10 cellular contexts compared by ENCODE assay signal in genomic region chr17:19021622-19022083, GRCh38. TPM values are rescaled to one million over a fixed set of nuclear protein-coding genes. Genes with fewer than 3 reads are reported as not detected.
A peak's percentile ranks its signal among the peaks of the same experiment; 100 is the strongest.
DNase-seq lines count a peak whose midpoint lies in the region; ATAC-seq and TF ChIP-seq lines count a peak whose summit lies in the region.
"Had no signal": no experiment of that assay in that cellular context is flagged by ENCODE, and none has a peak within 500 bp of the region (broad histone marks: within the 10 kb centered on the region; RNA-seq: fewer than 3 reads in every experiment).

No MANE protein-coding gene starts in this region.

- no peak for TF ChIP-seq CTCF in type B pancreatic cell (conservative IDR thresholded peaks at IDR 0.05)

- no peak overlapping the region for H3K27ac Mint-ChIP-seq in stimulated activated naive CD8-positive, alpha-beta T cell treated with anti-CD3 and anti-CD28 coated beads, Interleukin-15, amount 100 ng/mL, for 72 hours
- no peak overlapping the region for H3K27ac Mint-ChIP-seq in activated CD4-positive, alpha-beta memory T cell treated with anti-CD3 and anti-CD28 coated beads, Interleukin-2, amount 10 ng/mL, durations not matched to agents 7 days and 5 days
- H3K27ac Mint-ChIP-seq in memory B cell (no peak overlapping the region), type B pancreatic cell (no peak overlapping the region)
- H3K27ac Mint-ChIP-seq: T-helper 1 cell treated with Interleukin-12 subunit alpha and Interleukin-12 subunit beta and Interleukin-4 antibody, amounts not matched to agents 30 μg/mL and 1 μg/mL, for 36 hours had no signal

- peak; percentile 68 for DNase-seq in stimulated activated naive CD8-positive, alpha-beta T cell treated with anti-CD3 and anti-CD28 coated beads, Interleukin-15, Interleukin-2, amounts not matched to agents 100 U/mL and 50 U/mL, for 24 hours
- DNase-seq in stimulated activated naive CD8-positive, alpha-beta T cell treated with anti-CD3 and anti-CD28 coated beads, Interleukin-15, amount 100 ng/mL, for 72 hours: no peak
- DNase-seq in activated CD4-positive, alpha-beta memory T cell treated with anti-CD3 and anti-CD28 coated beads, Interleukin-2, amount 10 ng/mL, durations not matched to agents 7 days and 5 days: peak; percentile 43
- DNase-seq in memory B cell (ENCODE audit: low spot score in 2 of 2) (no peak), type B pancreatic cell (ENCODE audit: extremely low spot score, unreplicated experiment) (no peak), MV-4-11 (lab: John Stamatoyannopoulos, UW) (no peak)
- DNase-seq: NCI-H774 had no signal

- POLR2A ChIA-PET in activated CD4-positive, alpha-beta memory T cell treated with anti-CD3 and anti-CD28 coated beads, Interleukin-2, amount 10 ng/mL, durations not matched to agents 7 days and 5 days (lab: Charles Lee): interaction anchor here (1.3 to 1.6 kb wide), 2 partner anchors 13 to 17 kb away, joined by 3 to 5 read pairs; partner anchors contain the start of gene FAM83G

- H3K27me3 Mint-ChIP-seq in stimulated activated naive CD8-positive, alpha-beta T cell treated with anti-CD3 and anti-CD28 coated beads, Interleukin-15, amount 100 ng/mL, for 72 hours: no peaks in the 10 kb centered on the region
- no peaks in the 10 kb centered on the region for H3K27me3 Mint-ChIP-seq in activated CD4-positive, alpha-beta memory T cell treated with anti-CD3 and anti-CD28 coated beads, Interleukin-2, amount 10 ng/mL, durations not matched to agents 7 days and 5 days
- peaks cover 3% of the 10 kb centered on the region for H3K27me3 Mint-ChIP-seq in memory B cell
- H3K27me3 Mint-ChIP-seq in type B pancreatic cell: no peaks in the 10 kb centered on the region

- no peak for ATAC-seq in stimulated activated naive CD8-positive, alpha-beta T cell treated with anti-CD3 and anti-CD28 coated beads, Interleukin-15, Interleukin-2, amounts not matched to agents 100 U/mL and 50 U/mL, for 24 hours
- no peak for ATAC-seq in stimulated activated naive CD8-positive, alpha-beta T cell treated with anti-CD3 and anti-CD28 coated beads, Interleukin-15, amount 100 ng/mL, for 72 hours
- ATAC-seq in memory B cell (ENCODE audit: low read depth) (peak; percentile 55), HG02610 (IDR thresholded peaks at IDR 0.05; ENCODE audit: unreplicated experiment) (no peak), GM18498 (IDR thresholded peaks at IDR 0.05; ENCODE audit: unreplicated experiment) (no peak)

- H3K9me3 Mint-ChIP-seq in stimulated activated naive CD8-positive, alpha-beta T cell treated with anti-CD3 and anti-CD28 coated beads, Interleukin-15, amount 100 ng/mL, for 72 hours: no peaks in the 10 kb centered on the region
- H3K9me3 Mint-ChIP-seq in activated CD4-positive, alpha-beta memory T cell treated with anti-CD3 and anti-CD28 coated beads, Interleukin-2, amount 10 ng/mL, durations not matched to agents 7 days and 5 days: no peaks in the 10 kb centered on the region
- H3K9me3 Mint-ChIP-seq in memory B cell (no peaks in the 10 kb centered on the region), type B pancreatic cell (no peaks in the 10 kb centered on the region)
- H3K9me3 Mint-ChIP-seq: T-helper 1 cell treated with Interleukin-12 subunit alpha and Interleukin-12 subunit beta and Interleukin-4 antibody, amounts not matched to agents 30 μg/mL and 1 μg/mL, for 36 hours had no signal

- H3K36me3 Mint-ChIP-seq in activated CD4-positive, alpha-beta memory T cell treated with anti-CD3 and anti-CD28 coated beads, Interleukin-2, amount 10 ng/mL, durations not matched to agents 7 days and 5 days (ENCODE audit: low read depth): peaks cover 8% of the 10 kb centered on the region
- H3K36me3 Mint-ChIP-seq in memory B cell (peaks cover 15% of the 10 kb centered on the region), type B pancreatic cell (no peaks in the 10 kb centered on the region)

- CTCF ChIA-PET in activated CD4-positive, alpha-beta memory T cell treated with anti-CD3 and anti-CD28 coated beads, Interleukin-2, amount 10 ng/mL, durations not matched to agents 7 days and 5 days (lab: Charles Lee): interaction anchor here (1.8 kb wide), 1 partner anchor 61 kb away, joined by 8 read pairs; no protein-coding TSS in a partner anchor

- H3K4me1 Mint-ChIP-seq in stimulated activated naive CD8-positive, alpha-beta T cell treated with anti-CD3 and anti-CD28 coated beads, Interleukin-15, amount 100 ng/mL, for 72 hours: peaks cover 45% of the 10 kb centered on the region
- H3K4me1 Mint-ChIP-seq in activated CD4-positive, alpha-beta memory T cell treated with anti-CD3 and anti-CD28 coated beads, Interleukin-2, amount 10 ng/mL, durations not matched to agents 7 days and 5 days: peaks cover 13% of the 10 kb centered on the region
- peaks cover 30% of the 10 kb centered on the region for H3K4me1 Mint-ChIP-seq in memory B cell
- peaks cover 12% of the 10 kb centered on the region for H3K4me1 Mint-ChIP-seq in type B pancreatic cell (ENCODE audit: unreplicated experiment)

- no peak overlapping the region for H3K4me3 Mint-ChIP-seq in stimulated activated naive CD8-positive, alpha-beta T cell treated with anti-CD3 and anti-CD28 coated beads, Interleukin-15, amount 100 ng/mL, for 72 hours
- no peak overlapping the region for H3K4me3 Mint-ChIP-seq in activated CD4-positive, alpha-beta memory T cell treated with anti-CD3 and anti-CD28 coated beads, Interleukin-2, amount 10 ng/mL, durations not matched to agents 7 days and 5 days
- H3K4me3 Mint-ChIP-seq in memory B cell (no peak overlapping the region), type B pancreatic cell (no peak overlapping the region)
- H3K4me3 Mint-ChIP-seq: T-helper 1 cell treated with Interleukin-12 subunit alpha and Interleukin-12 subunit beta and Interleukin-4 antibody, amounts not matched to agents 30 μg/mL and 1 μg/mL, for 36 hours had no signal

RNA-seq across cellular contexts. Expression of gene FAM83G, which starts 17.1 kb away (rescaled TPM):
- 1 to 10 TPM; 6.4 to 6.5 TPM for total RNA-seq in activated CD4-positive, alpha-beta memory T cell treated with anti-CD3 and anti-CD28 coated beads, Interleukin-2, amount 10 ng/mL, durations not matched to agents 7 days and 5 days
- 8.3 and 18.5 TPM in 2 replicates for total RNA-seq in type B pancreatic cell (ENCODE audit: low replicate concordance)

RNA-seq across cellular contexts. Expression of gene GRAP, which starts 25.1 kb away (rescaled TPM):
- total RNA-seq in activated CD4-positive, alpha-beta memory T cell treated with anti-CD3 and anti-CD28 coated beads, Interleukin-2, amount 10 ng/mL, durations not matched to agents 7 days and 5 days: 10 to 100 TPM; 15.4 to 16.1 TPM
- total RNA-seq in type B pancreatic cell (ENCODE audit: low replicate concordance): 0.22 TPM in 1 of 2 replicates, not detected in the other

Comparison
In these comparisons a context has a peak if more than half of its experiments do, and no peak if none do; other contexts are left out.
1. DNase-seq: peak in stimulated activated naive CD8-positive, alpha-beta T cell treated with anti-CD3 and anti-CD28 coated beads, Interleukin-15, Interleukin-2, amounts not matched to agents 100 U/mL and 50 U/mL, for 24 hours (single experiment) and activated CD4-positive, alpha-beta memory T cell treated with anti-CD3 and anti-CD28 coated beads, Interleukin-2, amount 10 ng/mL, durations not matched to agents 7 days and 5 days (single experiment); none in stimulated activated naive CD8-positive, alpha-beta T cell treated with anti-CD3 and anti-CD28 coated beads, Interleukin-15, amount 100 ng/mL, for 72 hours (0 of 2), memory B cell (0 of 2), type B pancreatic cell (single experiment) and MV-4-11 (single experiment).
2. RNA of gene GRAP, which starts 25.1 kb away (total RNA-seq): 15.4 to 16.1 TPM in activated CD4-positive, alpha-beta memory T cell treated with anti-CD3 and anti-CD28 coated beads, Interleukin-2, amount 10 ng/mL, durations not matched to agents 7 days and 5 days; 0.22 TPM in type B pancreatic cell; every median in the first group is over 10 times any median in the second.